20 cellular contexts compared by ENCODE assay signal in the genomic region with DNA sequence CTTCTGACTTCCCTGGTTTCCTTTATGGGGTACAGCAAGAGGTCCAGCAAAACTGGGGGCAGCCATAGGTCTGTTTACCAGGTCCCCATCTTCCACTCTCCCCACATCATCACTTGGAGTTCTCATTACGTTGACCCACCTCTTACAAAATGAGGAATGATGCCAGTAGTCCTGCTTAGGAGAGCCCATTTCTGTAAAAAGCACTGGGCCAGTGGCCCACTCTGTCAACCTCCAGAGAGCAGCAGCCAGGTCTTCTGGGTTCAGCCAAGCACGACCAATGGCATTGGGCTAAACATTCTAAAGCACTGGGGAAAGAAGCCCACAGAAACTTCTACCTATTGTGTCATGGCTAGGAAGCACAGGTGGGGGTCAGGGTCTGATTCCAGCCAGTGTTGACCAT. TPM values are rescaled to one million over a fixed set of nuclear protein-coding genes. Genes with fewer than 3 reads are reported as not detected.
DNase-seq lines count a peak whose midpoint lies in the region; ATAC-seq, FAIRE-seq and TF ChIP-seq lines count a peak whose summit lies in the region.
"Had no signal": no experiment of that assay in that cellular context is flagged by ENCODE, and none has a peak within 500 bp of the region (broad histone marks: within the 10 kb centered on the region; RNA-seq: fewer than 3 reads in every experiment).

No MANE protein-coding gene starts in this region.

- POLR2A ChIA-PET in activated B cell treated with CpG ODN at 0.5 μM for 24 hours (lab: Charles Lee): no interaction called here

- FAIRE-seq in GM19239 (lab: Jason Lieb, UNC) (peak; percentile 4), D721Med (lab: Jason Lieb, UNC) (no peak)

- no peak for ATAC-seq in CD4-positive, CD25-positive, alpha-beta regulatory T cell (ENCODE audit: low read depth in 2 of 2)
- ATAC-seq in activated B cell treated with CpG ODN at 0.5 μM for 24 hours (ENCODE audit: low read depth): no peak
- no peak for ATAC-seq in GM18519 (IDR thresholded peaks at IDR 0.05; ENCODE audit: low FRiP score, unreplicated experiment)
- ATAC-seq: PC-3, SK-N-SH treated with all-trans-retinoic acid at 6 μM for 48 hours had no signal

- no peaks in the 10 kb centered on the region for H3K79me1 ChIP-seq in neuronal stem cell (ENCODE audit: low read depth, low read length)

- H3K18ac ChIP-seq in neuronal stem cell (ENCODE audit: low read length): peak overlapping the region; percentile 36

- H3K4me1 Mint-ChIP-seq in CD4-positive, CD25-positive, alpha-beta regulatory T cell: peaks cover 28 to 92% (median 58%) of the 10 kb centered on the region in 4 donors
- peaks cover 94% of the 10 kb centered on the region for H3K4me1 Mint-ChIP-seq in activated B cell treated with CpG ODN at 0.5 μM for 24 hours

- peak overlapping the region; percentile 98 for H3K27ac ChIP-seq in CD4-positive, CD25-positive, alpha-beta regulatory T cell (ENCODE audit: insufficient read depth, low read length, poor library complexity, severe bottlenecking)
- H3K27ac ChIP-seq in neuronal stem cell (replicated peaks; ENCODE audit: low read length): no peak overlapping the region
- H3K27ac ChIP-seq: BLaER1 treated with 17β-estradiol and CSF1 and Interleukin-3, amounts not matched to agents 10 nM and 100 nM had no signal

- H3K4me3 Mint-ChIP-seq in CD4-positive, CD25-positive, alpha-beta regulatory T cell: peak overlapping the region in 3 of 4 donors; percentile 26 to 88 (median 87)
- peak overlapping the region; percentile 9 for H3K4me3 Mint-ChIP-seq in activated B cell treated with CpG ODN at 0.5 μM for 24 hours

- no peak overlapping the region for H2AK5ac ChIP-seq in neuronal stem cell (ENCODE audit: low read depth, low read length)

- peak overlapping the region; percentile 63 for H3K9ac ChIP-seq in neuronal stem cell (ENCODE audit: low read depth, low read length, poor library complexity)
- H3K9ac ChIP-seq: BLaER1 treated with 17β-estradiol and CSF1 and Interleukin-3, amounts not matched to agents 10 nM and 100 nM had no signal

- peaks cover 73% of the 10 kb centered on the region for H3K36me3 ChIP-seq in CD4-positive, CD25-positive, alpha-beta regulatory T cell (ENCODE audit: control insufficient read depth, insufficient read depth, low read length)
- no peaks in the 10 kb centered on the region for H3K36me3 ChIP-seq in neuronal stem cell (replicated peaks in 1 of 2; ENCODE audit: control insufficient read depth in 2 of 2, insufficient read depth in 2 of 2, low read length in 2 of 2)

- H3K4me2 ChIP-seq in neuronal stem cell (ENCODE audit: insufficient read depth, low read length, poor library complexity, severe bottlenecking): no peak overlapping the region

- peak overlapping the region; percentile 67 for H3K4me3 ChIP-seq in CD4-positive, CD25-positive, alpha-beta regulatory T cell (ENCODE audit: low read depth, low read length)
- H3K4me3 ChIP-seq in neuronal stem cell (ENCODE audit: low read length in 2 of 2): no peak overlapping the region
- H3K4me3 ChIP-seq: BLaER1 treated with 17β-estradiol and CSF1 and Interleukin-3, amounts not matched to agents 10 nM and 100 nM had no signal

- intact Hi-C loops in activated B cell treated with CpG ODN at 0.5 μM for 24 hours (cut with micrococcal nuclease): no loop called here

- H3K14ac ChIP-seq in neuronal stem cell (ENCODE audit: low read length): no peak overlapping the region

- H3K23ac ChIP-seq in neuronal stem cell (ENCODE audit: low read depth, low read length, poor library complexity): no peak overlapping the region

- H2BK120ac ChIP-seq in neuronal stem cell (ENCODE audit: low read depth, low read length): no peak overlapping the region

- no peaks in the 10 kb centered on the region for H3K9me3 ChIP-seq in CD4-positive, CD25-positive, alpha-beta regulatory T cell (ENCODE audit: control insufficient read depth in 2 of 2, low read length in 2 of 2)
- no peaks in the 10 kb centered on the region for H3K9me3 ChIP-seq in neuronal stem cell (replicated peaks in 1 of 2; ENCODE audit: control insufficient read depth in 2 of 2, insufficient read depth in 1 of 2, low read depth in 1 of 2, low read length in 2 of 2)

- DNase-seq in CD4-positive, CD25-positive, alpha-beta regulatory T cell: no peak
- no peak for DNase-seq in GM19239 (ENCODE audit: insufficient read length, low spot score)
- DNase-seq in activated B cell treated with CpG ODN at 0.5 μM for 24 hours: peak; percentile 14
- no peak for DNase-seq in neuronal stem cell (ENCODE audit: low spot score)
- no peak for DNase-seq in D721Med (ENCODE audit: insufficient read length, low spot score)
- DNase-seq in activated naive CD4-positive, alpha-beta T cell (lab: John Stamatoyannopoulos, UW): no peak
- DNase-seq in HPDE6-E6E7 (ENCODE audit: extremely low spot score): no peak
- DNase-seq: DMS79; NCI-H1105 treated with DMSO at 0.1 percent for 48 hours; NCI-H1694; NCI-H2081 treated with DMSO at 0.1 percent for 48 hours; NCI-H446 treated with DMSO at 0.1 percent for 48 hours; NCI-H69; NK-92 treated with Interleukin-12 subunit alpha and Interleukin-12 subunit beta, amount 100 ng/mL, for 24 hours; PC-3; SIG-M5 had no signal

- H3K27ac Mint-ChIP-seq in CD4-positive, CD25-positive, alpha-beta regulatory T cell: peak overlapping the region in 2 of 3 donors; percentile 89 to 92
- peak overlapping the region; percentile 91 for H3K27ac Mint-ChIP-seq in activated B cell treated with CpG ODN at 0.5 μM for 24 hours

- H3K27me3 Mint-ChIP-seq in CD4-positive, CD25-positive, alpha-beta regulatory T cell: no peaks in the 10 kb centered on the region
- no peaks in the 10 kb centered on the region for H3K27me3 Mint-ChIP-seq in activated B cell treated with CpG ODN at 0.5 μM for 24 hours

- no peak for TF ChIP-seq CTCF in activated B cell treated with CpG ODN at 0.5 μM for 24 hours (IDR thresholded peaks at IDR 0.05)
- no peak for TF ChIP-seq CTCF in D721Med (IDR thresholded peaks at IDR 0.05; ENCODE audit: insufficient read depth, missing control alignments)

- no CpG with 5 or more reads among the region's 2 CpGs for WGBS in neuronal stem cell (ENCODE audit: extremely low coverage in 2 of 2, insufficient read length in 2 of 2, insufficient replicate concordance in 1 of 2), 2 donors

- no peak overlapping the region for H4K8ac ChIP-seq in neuronal stem cell (ENCODE audit: low read depth, low read length)

- peaks cover 31% of the 10 kb centered on the region for H3K36me3 Mint-ChIP-seq in CD4-positive, CD25-positive, alpha-beta regulatory T cell
- H3K36me3 Mint-ChIP-seq in activated B cell treated with CpG ODN at 0.5 μM for 24 hours (ENCODE audit: low read depth): peaks cover 69% of the 10 kb centered on the region

- no peaks in the 10 kb centered on the region for H3K9me3 Mint-ChIP-seq in CD4-positive, CD25-positive, alpha-beta regulatory T cell
- H3K9me3 Mint-ChIP-seq in activated B cell treated with CpG ODN at 0.5 μM for 24 hours: no peaks in the 10 kb centered on the region

- no peaks in the 10 kb centered on the region for H3K27me3 ChIP-seq in CD4-positive, CD25-positive, alpha-beta regulatory T cell (ENCODE audit: control insufficient read depth, insufficient read depth, low read length)
- no peaks in the 10 kb centered on the region for H3K27me3 ChIP-seq in neuronal stem cell (ENCODE audit: control insufficient read depth in 3 of 3, insufficient read depth in 3 of 3, low read depth in 1 of 3, low read length in 3 of 3)
- H3K27me3 ChIP-seq: BLaER1 treated with 17β-estradiol and CSF1 and Interleukin-3, amounts not matched to agents 10 nM and 100 nM had no signal

- peaks cover 96% of the 10 kb centered on the region for H3K4me1 ChIP-seq in CD4-positive, CD25-positive, alpha-beta regulatory T cell (ENCODE audit: control insufficient read depth, insufficient read depth, low read length, poor library complexity, severe bottlenecking)
- H3K4me1 ChIP-seq in neuronal stem cell (ENCODE audit: control insufficient read depth in 2 of 2, insufficient read depth in 1 of 2, low read depth in 1 of 2, low read length in 2 of 2): peaks cover 0 to 2% of the 10 kb centered on the region in 2 donors

- CTCF ChIA-PET in activated B cell treated with CpG ODN at 0.5 μM for 24 hours (lab: Charles Lee): interaction anchor here (1.3 kb wide), 1 partner anchor 46 kb away, joined by 4 read pairs; no protein-coding TSS in a partner anchor

- no peak overlapping the region for H4K91ac ChIP-seq in neuronal stem cell (ENCODE audit: low read depth, low read length, poor library complexity)

- no peak overlapping the region for H3K4ac ChIP-seq in neuronal stem cell (ENCODE audit: low read length)

- H2BK5ac ChIP-seq in neuronal stem cell (ENCODE audit: low read length): no peak overlapping the region

- H2BK15ac ChIP-seq in neuronal stem cell (ENCODE audit: low read length): no peak overlapping the region

- H2AFZ ChIP-seq in neuronal stem cell (ENCODE audit: low read length): no peak overlapping the region

- H2BK12ac ChIP-seq in neuronal stem cell (ENCODE audit: low read length): no peak overlapping the region

RNA-seq across cellular contexts. Expression of a gene that starts 13.9 kb away (rescaled TPM):
- 251 TPM for total RNA-seq in CD4-positive, CD25-positive, alpha-beta regulatory T cell
- 10 to 100 TPM in 1 of 4 donors, 1 to 10 TPM in 3; 7.1 to 10.3 (median 8.7) TPM for polyA plus RNA-seq in CD4-positive, CD25-positive, alpha-beta regulatory T cell
- total RNA-seq in activated B cell treated with CpG ODN at 0.5 μM for 24 hours: 184 and 225 TPM in 2 replicates
- polyA plus RNA-seq in neuronal stem cell (2013, experiment 1 of 2): 0.10 TPM
- polyA plus RNA-seq in neuronal stem cell (2013, experiment 2 of 2): 0.08 TPM
- total RNA-seq: G401, PC-3 had no signal
